Comparison of ENCODE assay signal across 27 cellular contexts in genomic region chr13:38775085-38775484, GRCh38.
"Had no signal": no experiment of that assay in that cellular context is flagged by ENCODE, and none has a peak within 500 bp of the region (broad histone marks: within the 10 kb centered on the region; RNA-seq: fewer than 3 reads in every experiment).

No MANE protein-coding gene starts in this region.

- H3K27me3 Mint-ChIP-seq: dendritic cell treated with granulocyte-macrophage colony-stimulating factor and Interleukin-4, amounts not matched to agents 40 ng/mL and 50 ng/mL, for 4 days had no signal

- H3K27ac Mint-ChIP-seq: dendritic cell treated with granulocyte-macrophage colony-stimulating factor and Interleukin-4, amounts not matched to agents 40 ng/mL and 50 ng/mL, for 4 days; effector memory CD8-positive, alpha-beta T cell; endodermal cell had no signal

- ATAC-seq: effector memory CD8-positive, alpha-beta T cell; esophagus mucosa; foreskin keratinocyte; gastrocnemius medialis; gastroesophageal sphincter had no signal

- H3K9me3 ChIP-seq: colonic mucosa, esophagus muscularis mucosa, esophagus squamous epithelium, gastrocnemius medialis, gastroesophageal sphincter had no signal

- H3K4me3 Mint-ChIP-seq: dendritic cell treated with granulocyte-macrophage colony-stimulating factor and Interleukin-4, amounts not matched to agents 40 ng/mL and 50 ng/mL, for 4 days; effector memory CD8-positive, alpha-beta T cell; endodermal cell had no signal

- H3K4me3 ChIP-seq: colonic mucosa, coronary artery, dorsolateral prefrontal cortex, esophagus muscularis mucosa, esophagus squamous epithelium, gastrocnemius medialis, gastroesophageal sphincter had no signal

- H3K9me3 Mint-ChIP-seq: dendritic cell treated with granulocyte-macrophage colony-stimulating factor and Interleukin-4, amounts not matched to agents 40 ng/mL and 50 ng/mL, for 4 days had no signal

- H3K4me1 ChIP-seq: colonic mucosa, esophagus muscularis mucosa, esophagus squamous epithelium, foreskin keratinocyte, gastrocnemius medialis, gastroesophageal sphincter had no signal

- H3K27me3 ChIP-seq: colonic mucosa, esophagus squamous epithelium, foreskin keratinocyte, gastrocnemius medialis, gastroesophageal sphincter had no signal

- H3K27ac ChIP-seq: colonic mucosa, coronary artery, dorsolateral prefrontal cortex, epithelial cell of prostate, esophagus muscularis mucosa, esophagus squamous epithelium, foreskin keratinocyte, gastrocnemius medialis, gastroesophageal sphincter had no signal

- FAIRE-seq: colon, endometrium, endothelial cell of umbilical vein, frontal cortex had no signal

- H3K36me3 ChIP-seq: colonic mucosa, esophagus muscularis mucosa, esophagus squamous epithelium, gastrocnemius medialis, gastroesophageal sphincter had no signal

- DNase-seq: colonic mucosa; cortex of kidney; dermis blood vessel endothelial cell; dorsolateral prefrontal cortex; effector CD4-positive, alpha-beta T cell; effector CD8-positive, alpha-beta T cell; effector memory CD4-positive, alpha-beta T cell; effector memory CD8-positive, alpha-beta T cell; endodermal cell; erythroblast; esophagus squamous epithelium; foreskin fibroblast; foreskin keratinocyte; foreskin melanocyte; gastrocnemius medialis; glutamatergic neuron; head of caudate nucleus had no signal
